Comparison of ENCODE assay signal across 34 cellular contexts in the genomic region with DNA sequence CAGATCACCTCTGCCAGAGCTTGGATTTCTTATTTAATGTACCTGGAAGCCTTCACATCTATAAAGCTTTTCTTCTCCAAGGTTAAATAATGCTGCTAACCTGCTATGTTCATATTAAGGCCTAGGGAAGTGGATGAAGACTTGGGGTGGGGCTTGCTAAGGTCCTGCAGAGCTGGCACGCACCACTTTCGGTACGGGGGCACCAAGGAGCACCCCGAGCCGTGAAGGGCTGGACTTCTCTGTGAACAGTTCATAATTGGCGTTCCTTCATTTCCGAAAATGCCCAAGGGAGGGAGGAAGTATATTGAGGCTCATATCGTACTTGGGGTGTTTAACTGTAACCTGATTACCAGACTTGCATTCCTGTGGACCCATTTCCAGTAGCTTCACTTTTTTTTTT. TPM values are rescaled to one million over a fixed set of nuclear protein-coding genes. Genes with fewer than 3 reads are reported as not detected.
"Had no signal": no experiment of that assay in that cellular context is flagged by ENCODE, and none has a peak within 500 bp of the region (broad histone marks: within the 10 kb centered on the region; RNA-seq: fewer than 3 reads in every experiment).

No MANE protein-coding gene starts in this region.

- H3K4me1 Mint-ChIP-seq: activated B cell treated with CpG ODN at 0.5 μM for 24 hours; activated T-helper 17 cell treated with anti-CD3 and anti-CD28 coated beads, Interleukin-2, amount 50 U/mL, for 72 hours had no signal

- H3K9me3 Mint-ChIP-seq: activated B cell treated with CpG ODN at 0.5 μM for 24 hours; activated CD4-positive, alpha-beta memory T cell treated with anti-CD3 and anti-CD28 coated beads for 36 hours; activated naive CD8-positive, alpha-beta T cell treated with anti-CD3 and anti-CD28 coated beads for 36 hours; activated T-cell treated with anti-CD3 and anti-CD28 coated beads, Interleukin-2, amount 50 U/mL, for 72 hours; activated T-helper 17 cell treated with anti-CD3 and anti-CD28 coated beads, Interleukin-2, amount 50 U/mL, for 72 hours; T-helper 1 cell treated with Interleukin-12 subunit alpha and Interleukin-12 subunit beta and Interleukin-4 antibody, amounts not matched to agents 30 μg/mL and 1 μg/mL, for 36 hours; T-helper 2 cell treated with Interferon-gamma antibody and Interleukin-4, amounts not matched to agents 5 μg/mL and 100 μg/mL, for 36 hours had no signal

- H3K9me3 ChIP-seq: SJSA1, SK-N-SH had no signal

- ATAC-seq: activated CD8-positive, alpha-beta memory T cell treated with anti-CD3 and anti-CD28 coated beads, Interleukin-2, amount 10 ng/mL, durations not matched to agents 7 days and 5 days; activated T-cell treated with anti-CD3 and anti-CD28 coated beads, Interleukin-2, amount 50 U/mL, for 72 hours; activated T-helper 17 cell treated with anti-CD3 and anti-CD28 coated beads, Interleukin-2, amount 50 U/mL, for 72 hours had no signal

- H3K27ac ChIP-seq: cardiac muscle cell, KMS-11, PC-9, SJSA1 had no signal

- H3K9ac ChIP-seq: KMS-11, SK-N-SH had no signal

- H2AFZ ChIP-seq: PC-9 had no signal

- H3K36me3 Mint-ChIP-seq: activated CD4-positive, alpha-beta memory T cell treated with anti-CD3 and anti-CD28 coated beads for 36 hours; activated CD8-positive, alpha-beta memory T cell treated with anti-CD3 and anti-CD28 coated beads, Interleukin-2, amount 10 ng/mL, durations not matched to agents 7 days and 5 days; activated naive CD8-positive, alpha-beta T cell treated with anti-CD3 and anti-CD28 coated beads for 36 hours had no signal

- H3K36me3 ChIP-seq: cardiac muscle cell, SJSA1 had no signal

- H3K4me3 ChIP-seq: cardiac muscle cell, PC-9, SJSA1 had no signal

- H3K4me2 ChIP-seq: KMS-11, PC-9, SK-N-SH had no signal

- H3K27ac Mint-ChIP-seq: activated B cell treated with CpG ODN at 0.5 μM for 24 hours; activated CD4-positive, alpha-beta memory T cell treated with anti-CD3 and anti-CD28 coated beads for 36 hours; activated CD8-positive, alpha-beta memory T cell treated with anti-CD3 and anti-CD28 coated beads, Interleukin-2, amount 10 ng/mL, durations not matched to agents 7 days and 5 days; activated naive CD8-positive, alpha-beta T cell treated with anti-CD3 and anti-CD28 coated beads for 36 hours; activated T-cell treated with anti-CD3 and anti-CD28 coated beads, Interleukin-2, amount 50 U/mL, for 72 hours; activated T-helper 17 cell treated with anti-CD3 and anti-CD28 coated beads, Interleukin-2, amount 50 U/mL, for 72 hours; T-helper 1 cell treated with Interleukin-12 subunit alpha and Interleukin-12 subunit beta and Interleukin-4 antibody, amounts not matched to agents 30 μg/mL and 1 μg/mL, for 36 hours; T-helper 2 cell treated with Interferon-gamma antibody and Interleukin-4, amounts not matched to agents 5 μg/mL and 100 μg/mL, for 36 hours had no signal

- DNase-seq: activated B cell treated with CpG ODN at 0.5 μM for 24 hours; activated CD4-positive, alpha-beta memory T cell treated with anti-CD3 and anti-CD28 coated beads for 36 hours; activated CD4-positive, alpha-beta T cell treated with anti-CD3 and anti-CD28 coated beads for 4 hours; activated CD4-positive, alpha-beta T cell treated with anti-CD3 and anti-CD28 coated beads, Interleukin-2, amount 50 U/mL, for 1 hour; activated CD4-positive, CD25-positive, alpha-beta regulatory T cell treated with anti-CD3 and anti-CD28 coated beads, Interleukin-2, amount 50 U/mL, for 72 hours; activated CD8-positive, alpha-beta memory T cell treated with anti-CD3 and anti-CD28 coated beads, Interleukin-2, amount 10 ng/mL, durations not matched to agents 7 days and 5 days; activated effector memory CD4-positive, alpha-beta T cell treated with anti-CD3 and anti-CD28 coated beads, Interleukin-2, amount 50 U/mL, for 16 hours; activated naive CD4-positive, alpha-beta T cell; activated naive CD4-positive, alpha-beta T cell treated with anti-CD3 and anti-CD28 coated beads, Interleukin-2, amount 50 U/mL, for 16 hours; activated naive CD8-positive, alpha-beta T cell treated with anti-CD3 and anti-CD28 coated beads for 36 hours; activated T-cell treated with anti-CD3 and anti-CD28 coated beads, Interleukin-2, amount 50 U/mL, for 1 hour; activated T-cell treated with anti-CD3 and anti-CD28 coated beads, Interleukin-2, amount 50 U/mL, for 72 hours; amniotic stem cell; aorta; MM.1S; MV-4-11; NCI-H1092 treated with DMSO at 0.1 percent for 48 hours; NCI-H146; NCI-H187; NCI-H2107; NCI-H2171; NCI-H510A; NCI-H526; NCI-H748 treated with DMSO at 0.1 percent for 48 hours; PC-9; SHP77; SK-N-SH had no signal

- H3K27me3 ChIP-seq: cardiac muscle cell, SJSA1 had no signal

- H3K4me1 ChIP-seq: SJSA1 had no signal

- H3K4me3 Mint-ChIP-seq: activated B cell treated with CpG ODN at 0.5 μM for 24 hours; activated CD4-positive, alpha-beta memory T cell treated with anti-CD3 and anti-CD28 coated beads for 36 hours; activated CD8-positive, alpha-beta memory T cell treated with anti-CD3 and anti-CD28 coated beads, Interleukin-2, amount 10 ng/mL, durations not matched to agents 7 days and 5 days; activated naive CD8-positive, alpha-beta T cell treated with anti-CD3 and anti-CD28 coated beads for 36 hours; activated T-cell treated with anti-CD3 and anti-CD28 coated beads, Interleukin-2, amount 50 U/mL, for 72 hours; activated T-helper 17 cell treated with anti-CD3 and anti-CD28 coated beads, Interleukin-2, amount 50 U/mL, for 72 hours; T-helper 1 cell treated with Interleukin-12 subunit alpha and Interleukin-12 subunit beta and Interleukin-4 antibody, amounts not matched to agents 30 μg/mL and 1 μg/mL, for 36 hours; T-helper 2 cell treated with Interferon-gamma antibody and Interleukin-4, amounts not matched to agents 5 μg/mL and 100 μg/mL, for 36 hours had no signal

- H3K27me3 Mint-ChIP-seq: activated B cell treated with CpG ODN at 0.5 μM for 24 hours; activated CD4-positive, alpha-beta memory T cell treated with anti-CD3 and anti-CD28 coated beads for 36 hours; activated naive CD8-positive, alpha-beta T cell treated with anti-CD3 and anti-CD28 coated beads for 36 hours had no signal

RNA-seq across cellular contexts. Expression of a gene that starts 59.6 kb away (rescaled TPM):
- total RNA-seq: activated CD4-positive, alpha-beta memory T cell treated with anti-CD3 and anti-CD28 coated beads for 36 hours; activated CD8-positive, alpha-beta memory T cell treated with anti-CD3 and anti-CD28 coated beads, Interleukin-2, amount 10 ng/mL, durations not matched to agents 7 days and 5 days; activated T-cell treated with anti-CD3 and anti-CD28 coated beads, Interleukin-2, amount 50 U/mL, for 72 hours; LHCN-M2; SJSA1 had no signal
- polyA plus RNA-seq: SK-N-SH had no signal
